Comparison of ENCODE assay signal across 7 cellular contexts in the genomic region with DNA sequence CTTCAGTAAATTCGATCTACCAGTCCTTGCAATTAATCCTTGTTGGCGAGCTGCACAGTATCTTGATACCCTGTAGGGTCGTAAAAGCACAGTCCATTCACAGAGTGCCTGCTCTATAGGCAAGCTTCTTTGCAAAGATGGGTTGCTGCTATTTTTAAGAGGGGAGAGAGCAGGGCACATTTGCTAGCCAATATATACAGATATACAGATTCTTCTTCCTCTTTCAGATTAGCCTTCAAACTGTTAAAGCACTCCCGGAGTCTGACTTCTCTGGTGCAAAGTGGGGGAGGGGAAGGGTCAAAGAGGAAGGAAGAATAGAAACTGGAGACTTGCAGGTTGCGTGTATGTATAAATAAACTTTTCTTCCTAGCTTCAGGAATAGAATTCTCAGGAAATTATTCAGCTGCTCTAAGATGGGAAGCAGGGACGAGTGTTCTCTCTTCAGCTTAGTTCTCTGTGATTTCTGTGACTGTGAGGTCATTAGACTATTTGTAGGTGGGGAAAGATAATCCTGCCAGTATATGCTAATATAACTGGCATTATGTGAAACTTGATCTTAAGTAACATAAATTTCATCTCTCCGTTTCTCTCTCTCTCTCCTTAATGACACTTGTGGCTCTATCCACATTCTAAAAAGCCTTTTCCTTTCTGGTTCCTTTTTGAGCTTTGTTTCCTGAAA. TPM values are rescaled to one million over a fixed set of nuclear protein-coding genes. Genes with fewer than 3 reads are reported as not detected.
DNase-seq lines count a peak whose midpoint lies in the region; ATAC-seq and TF ChIP-seq lines count a peak whose summit lies in the region.

A gene with protein sequence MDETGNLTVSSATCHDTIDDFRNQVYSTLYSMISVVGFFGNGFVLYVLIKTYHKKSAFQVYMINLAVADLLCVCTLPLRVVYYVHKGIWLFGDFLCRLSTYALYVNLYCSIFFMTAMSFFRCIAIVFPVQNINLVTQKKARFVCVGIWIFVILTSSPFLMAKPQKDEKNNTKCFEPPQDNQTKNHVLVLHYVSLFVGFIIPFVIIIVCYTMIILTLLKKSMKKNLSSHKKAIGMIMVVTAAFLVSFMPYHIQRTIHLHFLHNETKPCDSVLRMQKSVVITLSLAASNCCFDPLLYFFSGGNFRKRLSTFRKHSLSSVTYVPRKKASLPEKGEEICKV (minus strand): TSS at position 242 of the 679 bp plus-strand sequence. CDS start 53,865 bp downstream, outside the sequence.

- H3K36me3 ChIP-seq in neutrophil: no peaks in the 10 kb centered on the region
- H3K36me3 ChIP-seq in BE2C: no peaks in the 10 kb centered on the region

- TF ChIP-seq CTCF in neutrophil (IDR thresholded peaks at IDR 0.05) (no peak), BE2C (IDR thresholded peaks at IDR 0.05; ENCODE audit: low read depth, low read length) (no peak)

- no peaks in the 10 kb centered on the region for H3K27me3 ChIP-seq in neutrophil
- H3K27me3 ChIP-seq in BE2C: no peaks in the 10 kb centered on the region

- peak within 1 kb of the TSS; percentile 82 for H3K27ac ChIP-seq in neutrophil

- H3K4me1 ChIP-seq in neutrophil (ENCODE audit: control insufficient read depth in 1 of 2, insufficient read depth in 1 of 2, low read depth in 1 of 2, low read length in 1 of 2) (peaks cover 23 to 36% of the 10 kb centered on the region in 2 experiments), BE2C (no peaks in the 10 kb centered on the region)

- DNase-seq in BE2C (no peak), left colon (no peak)

- ATAC-seq in GM19025 (IDR thresholded peaks at IDR 0.05; ENCODE audit: low read depth, unreplicated experiment) (peak; percentile 42), HG02981 (IDR thresholded peaks at IDR 0.05; ENCODE audit: unreplicated experiment) (peak; percentile 48), GM21737 (IDR thresholded peaks at IDR 0.05; ENCODE audit: unreplicated experiment) (no peak), left colon (no peak)

- peak within 1 kb of the TSS; percentile 61 to 71 for H3K4me3 ChIP-seq in neutrophil (ENCODE audit: low read depth in 1 of 2, low read length in 1 of 2)
- H3K4me3 ChIP-seq in BE2C (ENCODE audit: low read depth, low read length): no peak within 1 kb of the TSS

- intact Hi-C loops in T-helper 2 cell treated with Interferon-gamma antibody and Interleukin-4, amounts not matched to agents 100 ng/mL and 5 ng/mL, for 36 hours (cut with micrococcal nuclease): loop anchor here (5.0 to 10.0 kb wide), 4 partner anchors 220 to 817 kb away; partner anchors contain the start of genes COX7B, GPR174, MAGT1 and P2RY10
- intact Hi-C loops in left colon (cut with DNase I, micrococcal nuclease): no loop called here

- H3K9me3 ChIP-seq in neutrophil: no peaks in the 10 kb centered on the region
- no peaks in the 10 kb centered on the region for H3K9me3 ChIP-seq in BE2C

RNA-seq across cellular contexts. Expression of the gene that starts here (rescaled TPM):
- total RNA-seq in T-helper 2 cell treated with Interferon-gamma antibody and Interleukin-4, amounts not matched to agents 100 ng/mL and 5 ng/mL, for 36 hours: 29.9 and 30.2 TPM in 2 replicates
- polyA plus RNA-seq in BE2C (2012; ENCODE audit: insufficient read depth, insufficient read length, low read depth): not detected
- total RNA-seq in left colon: 1 to 10 TPM in 1 of 2 donors, under 1 TPM in 1; 0.49 to 2.4 TPM

Comparison
In these comparisons a context has a peak if more than half of its experiments do, and no peak if none do; other contexts are left out.
1. ATAC-seq: peak in GM19025 (single experiment) and HG02981 (single experiment); none in GM21737 (single experiment) and left colon (single experiment).